Comparison of ENCODE assay signal across 16 cellular contexts in the genomic region with DNA sequence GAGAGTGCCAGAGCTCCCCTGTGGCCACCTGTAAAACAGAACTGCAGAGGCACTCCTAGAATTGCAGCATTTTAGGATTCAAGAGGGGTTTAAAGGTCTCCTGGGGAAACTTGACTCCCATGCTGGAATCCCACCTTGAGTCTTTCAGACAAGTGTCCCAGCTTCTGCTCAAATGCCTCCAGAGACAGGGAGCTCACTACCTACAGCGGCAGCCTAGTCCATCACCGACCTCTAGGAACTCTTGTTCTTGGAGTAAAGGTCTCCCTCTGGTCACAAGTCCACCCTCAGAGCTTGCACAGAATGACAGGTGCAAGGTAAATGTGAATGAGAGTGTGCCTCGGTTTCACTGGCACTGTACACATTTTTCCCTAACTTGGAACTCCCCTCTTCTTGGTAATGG.
A peak's percentile ranks its signal among the peaks of the same experiment; 100 is the strongest.
DNase-seq lines count a peak whose midpoint lies in the region; ATAC-seq and TF ChIP-seq lines count a peak whose summit lies in the region.
"Had no signal": no experiment of that assay in that cellular context is flagged by ENCODE, and none has a peak within 500 bp of the region (broad histone marks: within the 10 kb centered on the region; RNA-seq: fewer than 3 reads in every experiment).

No MANE protein-coding gene starts in this region.

- H3K79me2 ChIP-seq in GM23248 (ENCODE audit: insufficient read depth), result no peaks in the 10 kb centered on the region

- intact Hi-C loops in activated naive CD4-positive, alpha-beta T cell treated with anti-CD3 and anti-CD28 coated beads for 36 hours (cut with micrococcal nuclease), result no loop called here

- H3K36me3 ChIP-seq in endodermal cell (ENCODE audit: control insufficient read depth, insufficient read depth, low read length) (no peaks in the 10 kb centered on the region), GM23248 (ENCODE audit: low read depth) (no peaks in the 10 kb centered on the region)

- H3K27me3 ChIP-seq in endodermal cell (ENCODE audit: control insufficient read depth, insufficient read depth, low read length, poor library complexity, severe bottlenecking) (no peaks in the 10 kb centered on the region), GM23248 (replicated peaks; ENCODE audit: insufficient read depth) (peaks cover 22% of the 10 kb centered on the region; the same call in 1 of the 2 replicates)
- H3K27me3 ChIP-seq: gastroesophageal sphincter, neutrophil, sigmoid colon had no signal

- DNase-seq in activated naive CD4-positive, alpha-beta T cell treated with anti-CD3 and anti-CD28 coated beads for 36 hours, result no peak
- no peak for DNase-seq in activated naive CD4-positive, alpha-beta T cell (lab: John Stamatoyannopoulos, UW)
- DNase-seq in activated CD4-positive, alpha-beta memory T cell treated with anti-CD3 and anti-CD28 coated beads, Interleukin-2, amount 10 ng/mL, durations not matched to agents 7 days and 5 days, result no peak
- DNase-seq in endodermal cell, result no peak
- no peak for DNase-seq in GM23248
- no peak for DNase-seq in retina
- DNase-seq: Calu3; GF-D8; NCI-H1930; sigmoid colon; stimulated activated CD4-positive, alpha-beta T cell treated with anti-CD3 and anti-CD28 coated beads, Interleukin-4, amount 100 ng/mL, for 24 hours had no signal

- no peaks in the 10 kb centered on the region for H3F3A ChIP-seq in GM23248 (ENCODE audit: insufficient read depth)

- H3K4me2 ChIP-seq in GM23248 (ENCODE audit: unreplicated experiment), result no peak overlapping the region

- no peak for TF ChIP-seq CTCF in endodermal cell (conservative IDR thresholded peaks at IDR 0.05)

- POLR2A ChIA-PET in activated CD4-positive, alpha-beta memory T cell treated with anti-CD3 and anti-CD28 coated beads, Interleukin-2, amount 10 ng/mL, durations not matched to agents 7 days and 5 days (lab: Charles Lee), result interaction anchor here (0.6 to 2.5 kb wide), 4 partner anchors 13 to 132 kb away, joined by 3 to 13 read pairs (median 4); a partner anchor contains a TSS

- H3K9me3 ChIP-seq in endodermal cell (ENCODE audit: control insufficient read depth, low read length) (no peaks in the 10 kb centered on the region), GM23248 (ENCODE audit: low read depth) (no peaks in the 10 kb centered on the region)
- H3K9me3 ChIP-seq: gastroesophageal sphincter, neutrophil, sigmoid colon had no signal

- in situ Hi-C loops in GM23248 (cut with MboI), result no loop called here

- H3K9ac ChIP-seq in endodermal cell (ENCODE audit: extremely low read depth, low read length, poor library complexity, severe bottlenecking) (no peak overlapping the region), GM23248 (no peak overlapping the region)

- no peak overlapping the region for H3K27ac ChIP-seq in endodermal cell (ENCODE audit: low read depth, low read length)
- H3K27ac ChIP-seq in temporal lobe (ENCODE audit: low read depth, low read length), result peak overlapping the region; percentile 79
- H3K27ac ChIP-seq in GM23248, result no peak overlapping the region
- H3K27ac ChIP-seq: gastroesophageal sphincter, neutrophil, sigmoid colon, SK-N-MC had no signal

- H3K9me2 ChIP-seq in GM23248 (ENCODE audit: insufficient read depth), result no peaks in the 10 kb centered on the region

- no peak overlapping the region for H3K4me3 ChIP-seq in endodermal cell (ENCODE audit: low read length)
- no peak overlapping the region for H3K4me3 ChIP-seq in GM23248
- H3K4me3 ChIP-seq: gastroesophageal sphincter, sigmoid colon, SK-N-MC had no signal

- peak overlapping the region; percentile 81 for H3K27ac Mint-ChIP-seq in activated naive CD4-positive, alpha-beta T cell treated with anti-CD3 and anti-CD28 coated beads for 36 hours
- H3K27ac Mint-ChIP-seq in activated CD4-positive, alpha-beta memory T cell treated with anti-CD3 and anti-CD28 coated beads, Interleukin-2, amount 10 ng/mL, durations not matched to agents 7 days and 5 days, result peak overlapping the region; percentile 75
- peak overlapping the region; percentile 73 for H3K27ac Mint-ChIP-seq in endodermal cell

- no peak overlapping the region for H2AFZ ChIP-seq in GM23248

- no peaks in the 10 kb centered on the region for H4K20me1 ChIP-seq in GM23248 (ENCODE audit: insufficient read depth)

- peaks cover 68% of the 10 kb centered on the region for H3K4me1 Mint-ChIP-seq in activated naive CD4-positive, alpha-beta T cell treated with anti-CD3 and anti-CD28 coated beads for 36 hours (ENCODE audit: low read depth)
- H3K4me1 Mint-ChIP-seq in activated CD4-positive, alpha-beta memory T cell treated with anti-CD3 and anti-CD28 coated beads, Interleukin-2, amount 10 ng/mL, durations not matched to agents 7 days and 5 days, result peaks cover 58% of the 10 kb centered on the region
- peaks cover 42% of the 10 kb centered on the region for H3K4me1 Mint-ChIP-seq in endodermal cell

- H3K4me1 ChIP-seq in endodermal cell (ENCODE audit: control insufficient read depth, insufficient read depth, low read length) (peaks cover 3% of the 10 kb centered on the region), GM23248 (ENCODE audit: insufficient read depth) (no peaks in the 10 kb centered on the region)
- H3K4me1 ChIP-seq: gastroesophageal sphincter, sigmoid colon had no signal

- 88% methylated on average over 3 of the region's 3 CpGs; no CpG with 5 or more reads in 1 of the 2 experiments for WGBS in endodermal cell (ENCODE audit: insufficient coverage in 1 of 2, insufficient read length in 1 of 2), 2 experiments
- WGBS in GM23248 (ENCODE audit: low coverage in 1 of 2, low lambda C conversion rate in 2 of 2, missing lambda C conversion rate in 2 of 2), 2 experiments, result 26 to 39% methylated on average over 3 of the region's 3 CpGs

- CTCF ChIA-PET in activated naive CD4-positive, alpha-beta T cell treated with anti-CD3 and anti-CD28 coated beads for 36 hours (lab: Charles Lee), result interaction anchor here (0.7 to 5.5 kb wide), 5 partner anchors 15 to 114 kb away, joined by 3 to 48 read pairs (median 4); no protein-coding TSS in a partner anchor
- CTCF ChIA-PET in activated CD4-positive, alpha-beta memory T cell treated with anti-CD3 and anti-CD28 coated beads, Interleukin-2, amount 10 ng/mL, durations not matched to agents 7 days and 5 days (lab: Charles Lee), result interaction anchor here (2.0 to 9.3 kb wide), 2 partner anchors 106 to 256 kb away, joined by 11 to 105 read pairs; no protein-coding TSS in a partner anchor

- no peaks in the 10 kb centered on the region for H3K9me3 Mint-ChIP-seq in activated naive CD4-positive, alpha-beta T cell treated with anti-CD3 and anti-CD28 coated beads for 36 hours
- H3K9me3 Mint-ChIP-seq in activated CD4-positive, alpha-beta memory T cell treated with anti-CD3 and anti-CD28 coated beads, Interleukin-2, amount 10 ng/mL, durations not matched to agents 7 days and 5 days, result no peaks in the 10 kb centered on the region
- H3K9me3 Mint-ChIP-seq in endodermal cell, result no peaks in the 10 kb centered on the region

- no peak for ATAC-seq in GM18498 (IDR thresholded peaks at IDR 0.05; ENCODE audit: unreplicated experiment)
- ATAC-seq: gastroesophageal sphincter had no signal

- H3K27me3 Mint-ChIP-seq in activated naive CD4-positive, alpha-beta T cell treated with anti-CD3 and anti-CD28 coated beads for 36 hours (ENCODE audit: low read depth), result no peaks in the 10 kb centered on the region
- H3K27me3 Mint-ChIP-seq in activated CD4-positive, alpha-beta memory T cell treated with anti-CD3 and anti-CD28 coated beads, Interleukin-2, amount 10 ng/mL, durations not matched to agents 7 days and 5 days, result no peaks in the 10 kb centered on the region
- H3K27me3 Mint-ChIP-seq in endodermal cell (ENCODE audit: insufficient read depth), result no peaks in the 10 kb centered on the region

- no peak overlapping the region for H3K4me3 Mint-ChIP-seq in activated naive CD4-positive, alpha-beta T cell treated with anti-CD3 and anti-CD28 coated beads for 36 hours
- H3K4me3 Mint-ChIP-seq in activated CD4-positive, alpha-beta memory T cell treated with anti-CD3 and anti-CD28 coated beads, Interleukin-2, amount 10 ng/mL, durations not matched to agents 7 days and 5 days, result no peak overlapping the region
- peak overlapping the region; percentile 41 for H3K4me3 Mint-ChIP-seq in endodermal cell

- peaks cover 65% of the 10 kb centered on the region for H3K36me3 Mint-ChIP-seq in activated naive CD4-positive, alpha-beta T cell treated with anti-CD3 and anti-CD28 coated beads for 36 hours (ENCODE audit: low read depth)
- peaks cover 83% of the 10 kb centered on the region for H3K36me3 Mint-ChIP-seq in activated CD4-positive, alpha-beta memory T cell treated with anti-CD3 and anti-CD28 coated beads, Interleukin-2, amount 10 ng/mL, durations not matched to agents 7 days and 5 days (ENCODE audit: low read depth)
- peaks cover 5% of the 10 kb centered on the region for H3K36me3 Mint-ChIP-seq in endodermal cell (ENCODE audit: low read depth)
